In genomic region chr15:52021892-52022540, GRCh38 we compare ENCODE assay signal across 1 cellular context.
TF ChIP-seq lines count a peak whose summit lies in the region.

No MANE protein-coding gene starts in this region.

TF ChIP-seq in endothelial cell of umbilical vein, 7 proteins besides CTCF, POLR2A, EP300 and RAD21 (continued from another document):
- TF ChIP-seq EZH2 (IDR thresholded peaks at IDR 0.05; ENCODE audit: borderline replicate concordance, low read depth, low read length, severe bottlenecking) (no peak), GATA2 (IDR thresholded peaks at IDR 0.05; ENCODE audit: insufficient read depth, insufficient read length, low read depth, low read length) (no peak), MYC (IDR thresholded peaks at IDR 0.05; ENCODE audit: low read depth, low read length) (no peak), POLR2AphosphoS5 (IDR thresholded peaks at IDR 0.05; ENCODE audit: insufficient read depth, low read depth, low read length) (no peak)
- TF ChIP-seq, protein P1, sequence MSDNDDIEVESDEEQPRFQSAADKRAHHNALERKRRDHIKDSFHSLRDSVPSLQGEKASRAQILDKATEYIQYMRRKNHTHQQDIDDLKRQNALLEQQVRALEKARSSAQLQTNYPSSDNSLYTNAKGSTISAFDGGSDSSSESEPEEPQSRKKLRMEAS (IDR thresholded peaks at IDR 0.05; ENCODE audit: insufficient read depth, insufficient read length) = no peak
TF ChIP-seq in endothelial cell of umbilical vein: peak in this region for 0.
